8 cellular contexts compared by ENCODE assay signal in the genomic region with DNA sequence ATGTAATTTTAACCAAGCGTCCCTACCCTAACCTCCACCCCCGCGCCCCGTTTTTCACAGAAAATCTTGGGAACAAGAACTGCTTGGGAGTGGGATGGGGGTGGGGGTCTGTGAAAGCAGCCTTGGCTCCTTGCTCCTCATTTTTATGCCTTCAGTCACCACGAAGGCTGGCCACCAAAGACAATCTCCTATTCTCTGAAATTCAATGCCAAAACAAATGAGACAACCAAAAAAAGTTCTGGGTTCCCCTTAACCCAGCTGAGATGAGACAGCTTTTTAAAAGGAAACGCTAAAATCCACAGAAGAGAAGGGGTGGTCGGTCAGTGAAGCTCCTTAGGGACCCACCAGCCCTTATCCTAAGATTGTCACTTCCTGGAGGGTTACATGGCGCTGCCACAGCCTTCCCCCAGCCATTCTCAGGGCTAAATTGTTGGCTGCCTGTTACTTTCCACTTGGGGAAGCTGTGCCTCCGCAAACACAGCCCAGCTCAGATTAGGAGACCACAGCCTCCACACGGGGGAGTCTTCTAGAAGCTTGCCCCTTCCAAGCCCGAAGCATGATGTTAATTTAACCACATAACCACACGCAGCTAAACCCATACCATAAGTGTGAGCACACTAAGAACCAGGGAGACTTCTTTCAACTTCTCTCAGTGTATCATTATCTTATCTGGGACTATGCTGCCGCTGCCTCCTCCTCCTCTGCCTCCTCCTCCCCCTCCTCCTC.
A peak's percentile ranks its signal among the peaks of the same experiment; 100 is the strongest.
DNase-seq lines count a peak whose midpoint lies in the region; ATAC-seq and TF ChIP-seq lines count a peak whose summit lies in the region.

No MANE protein-coding gene starts in this region.

- no peaks in the 10 kb centered on the region for H3K27me3 ChIP-seq in kidney epithelial cell (ENCODE audit: control insufficient read depth, insufficient read depth, low read length)
- peaks cover 12% of the 10 kb centered on the region for H3K27me3 ChIP-seq in adrenal gland

- peak; percentile 42 for TF ChIP-seq CTCF in AG09319 (IDR thresholded peaks at IDR 0.05; ENCODE audit: low read depth, low read length)
- peak; percentile 23 for TF ChIP-seq CTCF in kidney epithelial cell (IDR thresholded peaks at IDR 0.05; ENCODE audit: insufficient read depth, low read length, poor library complexity, severe bottlenecking)
- no peak for TF ChIP-seq CTCF in adrenal gland (IDR thresholded peaks at IDR 0.05)

- no peaks in the 10 kb centered on the region for H3K9me3 ChIP-seq in adrenal gland (replicated peaks in 1 of 3)

- peak overlapping the region in 1 of 5 donors; percentile 68 for H3K27ac ChIP-seq in adrenal gland

- TF ChIP-seq POLR2A in adrenal gland (IDR thresholded peaks at IDR 0.05) = no peak

- peaks cover 66% of the 10 kb centered on the region for H3K27me3 Mint-ChIP-seq in activated CD8-positive, alpha-beta T cell treated with anti-CD3 and anti-CD28 coated beads, Interleukin-2, amount 10 ng/mL, durations not matched to agents 7 days and 5 days (ENCODE audit: low read depth)

- H3K36me3 ChIP-seq in kidney epithelial cell (ENCODE audit: control insufficient read depth, insufficient read depth, low read length) (no peaks in the 10 kb centered on the region), adrenal gland (replicated peaks in 1 of 2) (no peaks in the 10 kb centered on the region)

- POLR2A ChIA-PET in activated CD8-positive, alpha-beta T cell treated with anti-CD3 and anti-CD28 coated beads, Interleukin-2, amount 10 ng/mL, durations not matched to agents 7 days and 5 days (lab: Charles Lee) = no interaction called here

- intact Hi-C loops in adrenal gland (cut with DNase I) = no loop called here

- H3K4me3 ChIP-seq in kidney epithelial cell (ENCODE audit: low read depth, low read length) (no peak overlapping the region), adrenal gland (no peak overlapping the region)

- peak; percentile 39 for ATAC-seq in activated CD8-positive, alpha-beta T cell treated with anti-CD3 and anti-CD28 coated beads, Interleukin-2, amount 10 ng/mL, durations not matched to agents 7 days and 5 days
- ATAC-seq in GM21825 (IDR thresholded peaks at IDR 0.05; ENCODE audit: unreplicated experiment) = no peak

- CTCF ChIA-PET in activated CD8-positive, alpha-beta T cell treated with anti-CD3 and anti-CD28 coated beads, Interleukin-2, amount 10 ng/mL, durations not matched to agents 7 days and 5 days (lab: Charles Lee) = interaction anchor here (3.8 kb wide), 1 partner anchor 138 kb away, joined by 17 read pairs; no protein-coding TSS in a partner anchor

- H3K4me1 Mint-ChIP-seq in activated CD8-positive, alpha-beta T cell treated with anti-CD3 and anti-CD28 coated beads, Interleukin-2, amount 10 ng/mL, durations not matched to agents 7 days and 5 days (ENCODE audit: low read depth) = peaks cover 5% of the 10 kb centered on the region

- no peaks in the 10 kb centered on the region for H3K36me3 Mint-ChIP-seq in activated CD8-positive, alpha-beta T cell treated with anti-CD3 and anti-CD28 coated beads, Interleukin-2, amount 10 ng/mL, durations not matched to agents 7 days and 5 days (ENCODE audit: low read depth)

- no peaks in the 10 kb centered on the region for H3K9me3 Mint-ChIP-seq in activated CD8-positive, alpha-beta T cell treated with anti-CD3 and anti-CD28 coated beads, Interleukin-2, amount 10 ng/mL, durations not matched to agents 7 days and 5 days (ENCODE audit: insufficient read depth)

- peaks cover 0 to 8% of the 10 kb centered on the region in 2 donors for H3K4me1 ChIP-seq in adrenal gland (replicated peaks in 1 of 2)

- H3K27ac Mint-ChIP-seq in activated CD8-positive, alpha-beta T cell treated with anti-CD3 and anti-CD28 coated beads, Interleukin-2, amount 10 ng/mL, durations not matched to agents 7 days and 5 days = no peak overlapping the region

- DNase-seq in AG09319 (ENCODE audit: extremely low read depth, low read depth) (no peak), HT-29 (ENCODE audit: low spot score) (peak; percentile 6), kidney epithelial cell (ENCODE audit: low read depth) (peak; percentile 39), NCI-H1048 (lab: John Stamatoyannopoulos, UW) (no peak), adrenal gland (no peak), SIG-M5 (lab: John Stamatoyannopoulos, UW) (no peak)
- DNase-seq in activated CD8-positive, alpha-beta T cell treated with anti-CD3 and anti-CD28 coated beads, Interleukin-2, amount 10 ng/mL, durations not matched to agents 7 days and 5 days = peak; percentile 49

- 41 to 47% (median 42%) methylated on average over 11 to 13 of the region's 13 CpGs for WGBS in adrenal gland, 4 donors

- no peak overlapping the region for H3K4me3 Mint-ChIP-seq in activated CD8-positive, alpha-beta T cell treated with anti-CD3 and anti-CD28 coated beads, Interleukin-2, amount 10 ng/mL, durations not matched to agents 7 days and 5 days

Comparison
In these comparisons a context has a peak if more than half of its experiments do, and no peak if none do; other contexts are left out.
1. DNase-seq: peak in HT-29 (single experiment), activated CD8-positive, alpha-beta T cell treated with anti-CD3 and anti-CD28 coated beads, Interleukin-2, amount 10 ng/mL, durations not matched to agents 7 days and 5 days (single experiment) and kidney epithelial cell (single experiment); none in AG09319 (single experiment), NCI-H1048 (single experiment), adrenal gland (0 of 7) and SIG-M5 (single experiment).
2. CTCF ChIP-seq: peak in AG09319 (single experiment) and kidney epithelial cell (single experiment); none in adrenal gland (0 of 6).